In genomic region chr22:38750104-38750503, GRCh38 we compare ENCODE assay signal across 20 cellular contexts. TPM values are rescaled to one million over a fixed set of nuclear protein-coding genes. Genes with fewer than 3 reads are reported as not detected.
DNase-seq lines count a peak whose midpoint lies in the region; ATAC-seq, FAIRE-seq and TF ChIP-seq lines count a peak whose summit lies in the region.
"Had no signal": no experiment of that assay in that cellular context is flagged by ENCODE, and none has a peak within 500 bp of the region (broad histone marks: within the 10 kb centered on the region; RNA-seq: fewer than 3 reads in every experiment).

No MANE protein-coding gene starts in this region.

- H3K79me2 ChIP-seq in MM.1S (ENCODE audit: low read length) = peaks cover 80% of the 10 kb centered on the region

- H3K9me2 ChIP-seq in MM.1S (replicated peaks; ENCODE audit: insufficient read depth, low read length) = no peaks in the 10 kb centered on the region

- ATAC-seq in CD4-positive, CD25-positive, alpha-beta regulatory T cell (ENCODE audit: low read depth in 2 of 2) = no peak
- ATAC-seq: heart left ventricle, HepG2, right lobe of liver had no signal

- peaks cover 0 to 2% (median 0%) of the 10 kb centered on the region in 7 donors for H3K9me3 Mint-ChIP-seq in CD4-positive, CD25-positive, alpha-beta regulatory T cell

- peaks cover 52% of the 10 kb centered on the region for H3K4me1 ChIP-seq in CD4-positive, CD25-positive, alpha-beta regulatory T cell (ENCODE audit: control insufficient read depth, insufficient read depth, low read length, poor library complexity, severe bottlenecking)
- H3K4me1 ChIP-seq in MM.1S (ENCODE audit: low read length) (peaks cover 43% of the 10 kb centered on the region), neutrophil (ENCODE audit: control insufficient read depth in 1 of 2, insufficient read depth in 1 of 2, low read depth in 1 of 2, low read length in 1 of 2) (peaks cover 44 to 45% of the 10 kb centered on the region in 2 experiments)

- no peaks in the 10 kb centered on the region for H3K27me3 Mint-ChIP-seq in CD4-positive, CD25-positive, alpha-beta regulatory T cell

- H3F3A ChIP-seq in MM.1S (ENCODE audit: insufficient read depth, low read length) = peaks cover 42% of the 10 kb centered on the region

- no peak overlapping the region for H3K4me3 ChIP-seq in CD4-positive, CD25-positive, alpha-beta regulatory T cell (ENCODE audit: low read depth, low read length)
- H3K4me3 ChIP-seq in MM.1S (ENCODE audit: low read length) (no peak overlapping the region), neutrophil (ENCODE audit: low read depth in 1 of 2, low read length in 1 of 2) (no peak overlapping the region)
- H3K4me3 ChIP-seq: right lobe of liver, thyroid gland had no signal

- H3K4me2 ChIP-seq in MM.1S (ENCODE audit: low read depth, low read length) = peak overlapping the region; percentile 90; the same call in 1 of the 2 replicates

- no peaks in the 10 kb centered on the region for H3K9me3 ChIP-seq in CD4-positive, CD25-positive, alpha-beta regulatory T cell (ENCODE audit: control insufficient read depth in 2 of 2, low read length in 2 of 2)
- H3K9me3 ChIP-seq in MM.1S (replicated peaks; ENCODE audit: insufficient read depth, low read length) (no peaks in the 10 kb centered on the region), neutrophil (no peaks in the 10 kb centered on the region)
- H3K9me3 ChIP-seq: heart left ventricle, right lobe of liver, thyroid gland had no signal

- no peaks in the 10 kb centered on the region for H4K20me1 ChIP-seq in MM.1S (ENCODE audit: insufficient read depth, low read length)

- peaks cover 46% of the 10 kb centered on the region for H3K36me3 Mint-ChIP-seq in CD4-positive, CD25-positive, alpha-beta regulatory T cell

- no peak overlapping the region; the same call in 1 of the 2 replicates for H3K9ac ChIP-seq in MM.1S (ENCODE audit: low read length)

- H3K27ac Mint-ChIP-seq in CD4-positive, CD25-positive, alpha-beta regulatory T cell = peak overlapping the region; percentile 75 to 98 (median 76)

- peaks cover 73% of the 10 kb centered on the region for H3K36me3 ChIP-seq in CD4-positive, CD25-positive, alpha-beta regulatory T cell (ENCODE audit: control insufficient read depth, insufficient read depth, low read length)
- H3K36me3 ChIP-seq in MM.1S (replicated peaks; ENCODE audit: insufficient read depth, low read length) = peaks cover 29% of the 10 kb centered on the region
- peaks cover 73% of the 10 kb centered on the region for H3K36me3 ChIP-seq in neutrophil

- H3K4me3 Mint-ChIP-seq in CD4-positive, CD25-positive, alpha-beta regulatory T cell = peak overlapping the region; percentile 7 to 56 (median 40)

- no peak for TF ChIP-seq CTCF in MM.1S (IDR thresholded peaks at IDR 0.05; ENCODE audit: low read length)
- no peak for TF ChIP-seq CTCF in neutrophil (IDR thresholded peaks at IDR 0.05)

- H3K27me3 ChIP-seq in CD4-positive, CD25-positive, alpha-beta regulatory T cell (ENCODE audit: control insufficient read depth, insufficient read depth, low read length) = no peaks in the 10 kb centered on the region
- no peaks in the 10 kb centered on the region for H3K27me3 ChIP-seq in MM.1S (replicated peaks; ENCODE audit: insufficient read depth, low read length)
- no peaks in the 10 kb centered on the region for H3K27me3 ChIP-seq in neutrophil
- H3K27me3 ChIP-seq: heart left ventricle, right lobe of liver, thyroid gland had no signal

- FAIRE-seq in GM19239 (lab: Jason Lieb, UNC) = no peak
- FAIRE-seq: HepG2 had no signal

- DNase-seq in CD4-positive, CD25-positive, alpha-beta regulatory T cell = no peak
- DNase-seq in MM.1S (no peak), caudate nucleus (lab: John Stamatoyannopoulos, UW) (no peak), NCI-H524 (lab: John Stamatoyannopoulos, UW) (no peak), GM19239 (ENCODE audit: insufficient read length, low spot score) (no peak)
- DNase-seq: activated CD8-positive, alpha-beta memory T cell treated with anti-CD3 and anti-CD28 coated beads for 24 hours; activated gamma-delta T cell; DMS79; effector CD8-positive, alpha-beta T cell; heart left ventricle; islet precursor cell; mesendoderm; NCI-H2081; NCI-H510A; right lobe of liver; stimulated activated CD4-positive, alpha-beta T cell treated with anti-CD3 and anti-CD28 coated beads, Interleukin-2, amount 100 ng/mL, for 24 hours; thyroid gland had no signal

- peaks cover 9 to 70% (median 27%) of the 10 kb centered on the region in 4 donors for H3K4me1 Mint-ChIP-seq in CD4-positive, CD25-positive, alpha-beta regulatory T cell

- H2AFZ ChIP-seq in MM.1S (ENCODE audit: low read length) = no peak overlapping the region

- peak overlapping the region; percentile 82 for H3K27ac ChIP-seq in CD4-positive, CD25-positive, alpha-beta regulatory T cell (ENCODE audit: insufficient read depth, low read length, poor library complexity, severe bottlenecking)
- H3K27ac ChIP-seq in MM.1S (ENCODE audit: low read length) = peak overlapping the region; percentile 98; the same call in 1 of the 2 replicates
- peak overlapping the region; percentile 44 for H3K27ac ChIP-seq in angular gyrus (ENCODE audit: low read depth, low read length)
- H3K27ac ChIP-seq in neutrophil = peak overlapping the region; percentile 99
- H3K27ac ChIP-seq in caudate nucleus (ENCODE audit: low read depth, low read length) = no peak overlapping the region

RNA-seq across cellular contexts. Expression of gene SUN2, which starts 5.7 kb away (rescaled TPM):
- 454 TPM for total RNA-seq in CD4-positive, CD25-positive, alpha-beta regulatory T cell
- polyA plus RNA-seq in CD4-positive, CD25-positive, alpha-beta regulatory T cell = 100 to 1,000 TPM; 260 to 381 (median 298) TPM

RNA-seq across cellular contexts. Expression of gene DNAL4, which starts 43.8 kb away (rescaled TPM):
- total RNA-seq in CD4-positive, CD25-positive, alpha-beta regulatory T cell = 6.3 TPM
- polyA plus RNA-seq in CD4-positive, CD25-positive, alpha-beta regulatory T cell = 10 to 100 TPM in 2 of 4 donors, 1 to 10 TPM in 2; 9.3 to 10.9 (median 10.0) TPM

RNA-seq across cellular contexts. Expression of gene GTPBP1, which starts 44.4 kb away (rescaled TPM):
- 285 TPM for total RNA-seq in CD4-positive, CD25-positive, alpha-beta regulatory T cell
- 10 to 100 TPM; 25.4 to 29.7 (median 25.7) TPM for polyA plus RNA-seq in CD4-positive, CD25-positive, alpha-beta regulatory T cell

RNA-seq across cellular contexts. Expression of gene JOSD1, which starts 49.4 kb away (rescaled TPM):
- total RNA-seq in CD4-positive, CD25-positive, alpha-beta regulatory T cell = 205 TPM
- 10 to 100 TPM in 2 of 4 donors, 1 to 10 TPM in 2; 8.7 to 12.5 (median 10.2) TPM for polyA plus RNA-seq in CD4-positive, CD25-positive, alpha-beta regulatory T cell
